26 cellular contexts compared by ENCODE assay signal in the genomic region with DNA sequence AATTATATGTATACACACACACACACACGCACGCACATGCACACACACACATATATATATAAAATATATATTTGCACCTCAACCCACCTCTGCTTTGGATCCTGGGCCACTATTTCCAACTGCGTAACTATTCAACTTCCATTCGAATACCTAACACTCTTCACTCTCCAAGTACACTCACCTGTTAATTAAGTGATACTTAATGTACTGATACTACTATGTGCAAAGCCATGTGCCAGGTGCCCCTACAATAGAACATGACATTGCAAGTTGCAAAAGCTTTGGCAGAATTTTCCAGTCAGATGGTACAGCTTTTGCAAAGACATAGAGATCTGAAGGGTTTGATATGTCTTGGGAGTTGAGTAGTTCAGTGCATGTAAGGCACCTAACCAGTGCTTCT.
"Had no signal": no experiment of that assay in that cellular context is flagged by ENCODE, and none has a peak within 500 bp of the region (broad histone marks: within the 10 kb centered on the region; RNA-seq: fewer than 3 reads in every experiment).

No MANE protein-coding gene starts in this region.

- H3K4me1 ChIP-seq: right atrium auricular region, tibial artery, uterus had no signal

- H3K36me3 ChIP-seq: neural progenitor cell, neutrophil, right atrium auricular region, suprapubic skin, thoracic aorta, tibial artery, uterus had no signal

- H3K4me3 Mint-ChIP-seq: mesothelial cell of epicardium; naive B cell; natural killer cell; nephron progenitor cell; neural progenitor cell; stimulated activated naive CD8-positive, alpha-beta T cell treated with anti-CD3 and anti-CD28 coated beads, Interleukin-15, Interleukin-2, amounts not matched to agents 100 ng/mL and 50 ng/mL, for 24 hours had no signal

- H3K9me3 ChIP-seq: neutrophil, right atrium auricular region, suprapubic skin, thoracic aorta, tibial artery, uterus had no signal

- ATAC-seq: natural killer cell, sciatic nerve had no signal

- H3K27me3 Mint-ChIP-seq: progenitor cell of endocrine pancreas had no signal

- H3K9me3 Mint-ChIP-seq: mesothelial cell of epicardium; nephron progenitor cell; stimulated activated naive CD8-positive, alpha-beta T cell treated with anti-CD3 and anti-CD28 coated beads, Interleukin-15, Interleukin-2, amounts not matched to agents 100 ng/mL and 50 ng/mL, for 24 hours had no signal

- H3K27ac Mint-ChIP-seq: natural killer cell; neural progenitor cell; progenitor cell of endocrine pancreas; stimulated activated naive CD8-positive, alpha-beta T cell treated with anti-CD3 and anti-CD28 coated beads, Interleukin-15, Interleukin-2, amounts not matched to agents 100 ng/mL and 50 ng/mL, for 24 hours had no signal

- H3K36me3 Mint-ChIP-seq: naive B cell, natural killer cell had no signal

- H2AFZ ChIP-seq: neural progenitor cell had no signal

- H3K27me3 ChIP-seq: neural progenitor cell, right atrium auricular region, suprapubic skin, uterus had no signal

- H3K4me1 Mint-ChIP-seq: naive B cell, natural killer cell had no signal

- H3K27ac ChIP-seq: neural progenitor cell, neutrophil, right atrium auricular region, suprapubic skin, thoracic aorta, tibial artery, uterus had no signal

- H3K4me3 ChIP-seq: lung, neural progenitor cell, right atrium auricular region, skin epidermis, suprapubic skin, thoracic aorta, tibial artery, uterus had no signal

- DNase-seq: hypothalamus; islet precursor cell; mesendoderm; naive B cell; natural killer cell; nephron progenitor cell; occipital lobe; stimulated activated CD4-positive, alpha-beta T cell treated with anti-CD3 and anti-CD28 coated beads, Interleukin-12 subunit alpha, Interleukin-12 subunit beta, amount 100 ng/mL, for 4 hours; stimulated activated CD4-positive, alpha-beta T cell treated with anti-CD3 and anti-CD28 coated beads, Interleukin-15, amount 100 ng/mL, for 24 hours; stimulated activated CD4-positive, alpha-beta T cell treated with anti-CD3 and anti-CD28 coated beads, Interleukin-2, amount 100 ng/mL, for 24 hours; stimulated activated CD4-positive, alpha-beta T cell treated with anti-CD3 and anti-CD28 coated beads, Interleukin-4, amount 100 ng/mL, for 1 hour; stimulated activated naive CD4-positive, alpha-beta T cell; tibial artery; trophoblast cell; uterus had no signal

- H3K4me2 ChIP-seq: neural progenitor cell had no signal
